ENCODE assay signal across 1 cellular context in the genomic region with DNA sequence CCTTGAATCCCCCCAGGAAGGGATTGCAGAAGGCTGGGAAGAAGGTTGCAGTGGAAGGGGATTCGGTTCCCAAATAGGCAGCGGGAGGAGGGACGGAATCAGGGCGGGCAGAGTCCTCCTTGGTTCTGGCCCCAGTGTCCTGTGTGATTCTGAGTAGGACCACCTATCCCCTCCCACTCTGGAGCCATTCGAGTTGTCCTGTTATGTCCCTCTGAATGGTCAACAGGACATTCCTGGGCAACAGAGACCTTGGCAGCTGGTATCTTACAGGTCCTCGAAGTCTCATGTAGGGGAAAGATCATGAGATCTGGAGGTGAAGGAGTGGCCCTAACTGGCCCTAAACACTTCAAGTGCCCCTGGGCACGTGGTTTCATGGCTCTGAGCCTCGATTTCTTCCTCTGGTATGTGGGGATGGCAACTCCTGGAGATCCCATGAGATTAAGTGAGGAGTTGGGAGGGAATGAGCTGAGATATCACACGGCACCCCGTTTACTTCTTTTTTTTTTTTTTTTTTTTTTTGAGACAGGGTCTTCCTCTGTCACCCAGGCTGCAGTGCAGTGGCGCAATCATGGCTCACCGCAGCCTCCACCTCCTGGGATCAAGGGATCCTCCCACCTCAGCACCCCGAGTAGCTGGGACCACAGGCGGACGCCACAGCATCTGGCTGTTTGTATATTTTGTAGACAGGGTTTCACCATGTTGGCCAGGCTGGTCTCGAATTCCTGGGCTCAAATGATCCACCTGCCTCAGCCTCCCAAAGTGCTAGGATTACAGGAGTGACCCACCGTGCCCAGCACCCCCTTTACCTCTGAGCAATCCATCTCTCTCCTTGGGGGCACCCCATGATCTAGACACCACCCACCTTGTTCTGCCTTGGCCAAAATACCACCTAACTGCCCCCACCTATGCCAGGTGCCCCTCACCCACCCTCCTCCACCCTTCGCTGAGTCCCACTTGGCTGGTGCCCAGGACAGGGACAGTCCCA.
TF ChIP-seq lines count a peak whose summit lies in the region.

No MANE protein-coding gene starts in this region.

TF ChIP-seq in H1, 55 proteins besides CTCF, POLR2A, EP300 and RAD21:
- no peak for TF ChIP-seq MAFK (IDR thresholded peaks at IDR 0.05; ENCODE audit: low read depth, low read length)
- TF ChIP-seq, protein P1, sequence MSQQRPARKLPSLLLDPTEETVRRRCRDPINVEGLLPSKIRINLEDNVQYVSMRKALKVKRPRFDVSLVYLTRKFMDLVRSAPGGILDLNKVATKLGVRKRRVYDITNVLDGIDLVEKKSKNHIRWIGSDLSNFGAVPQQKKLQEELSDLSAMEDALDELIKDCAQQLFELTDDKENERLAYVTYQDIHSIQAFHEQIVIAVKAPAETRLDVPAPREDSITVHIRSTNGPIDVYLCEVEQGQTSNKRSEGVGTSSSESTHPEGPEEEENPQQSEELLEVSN (IDR thresholded peaks at IDR 0.05): no peak
- no peak for TF ChIP-seq POU5F1 (IDR thresholded peaks at IDR 0.05; ENCODE audit: low read depth, low read length)
- no peak for TF ChIP-seq KDM1A (IDR thresholded peaks at IDR 0.05; ENCODE audit: borderline replicate concordance, low read length)
- no peak for TF ChIP-seq TAF7 (optimal IDR thresholded peaks at IDR 0.05; ENCODE audit: borderline replicate concordance, low read depth, low read length)
- no peak for TF ChIP-seq NRF1 (IDR thresholded peaks at IDR 0.05; ENCODE audit: low read depth, low read length)
- no peak for TF ChIP-seq BRCA1 (IDR thresholded peaks at IDR 0.05; ENCODE audit: low read depth, low read length)
- TF ChIP-seq BCL11A (IDR thresholded peaks at IDR 0.05; ENCODE audit: low read depth in 2 of 2, low read length in 2 of 2): no peak
- no peak for TF ChIP-seq CBX5 (IDR thresholded peaks at IDR 0.05; ENCODE audit: low read depth, low read length)
- no peak for TF ChIP-seq TEAD4 (IDR thresholded peaks at IDR 0.05; ENCODE audit: low read depth, low read length)
- TF ChIP-seq TCF12 (IDR thresholded peaks at IDR 0.05; ENCODE audit: low read depth, low read length): no peak
- no peak for TF ChIP-seq EZH2 (IDR thresholded peaks at IDR 0.05; ENCODE audit: low read depth, low read length, severe bottlenecking)
- TF ChIP-seq SRF (IDR thresholded peaks at IDR 0.05; ENCODE audit: low read depth, low read length): no peak
- no peak for TF ChIP-seq HDAC6 (IDR thresholded peaks at IDR 0.05; ENCODE audit: low read depth, low read length)
- no peak for TF ChIP-seq TBP (IDR thresholded peaks at IDR 0.05; ENCODE audit: low read depth, low read length)
